11 cellular contexts compared by ENCODE assay signal in genomic region chrX:110944793-110945466, GRCh38.
DNase-seq lines count a peak whose midpoint lies in the region; ATAC-seq and TF ChIP-seq lines count a peak whose summit lies in the region.
"Had no signal": no experiment of that assay in that cellular context is flagged by ENCODE, and none has a peak within 500 bp of the region (broad histone marks: within the 10 kb centered on the region; RNA-seq: fewer than 3 reads in every experiment).

No MANE protein-coding gene starts in this region.

- CTCF ChIA-PET in mammary epithelial cell (lab: Charles Lee; ENCODE audit: low non-redundant PET): interaction anchor here (0.7 kb wide), 1 partner anchor 523 kb away, joined by 3 read pairs; no protein-coding TSS in a partner anchor
- CTCF ChIA-PET in PC-3 (lab: Charles Lee): no interaction called here
- CTCF ChIA-PET in naive thymus-derived CD4-positive, alpha-beta T cell (lab: Charles Lee): no interaction called here

- BruUV-seq in mammary epithelial cell (replicated peaks; lab: Mats Ljungman, UMichigan): no TSS peak
- BruUV-seq in PC-3 (replicated peaks; lab: Mats Ljungman, UMichigan): no TSS peak

- H3K9ac ChIP-seq in mammary epithelial cell (ENCODE audit: insufficient read depth, low read length): no peak overlapping the region
- no peak overlapping the region for H3K9ac ChIP-seq in PC-3 (ENCODE audit: low read length)

- H3K4me3 ChIP-seq in mammary epithelial cell (replicated peaks in 1 of 3; ENCODE audit: insufficient read depth in 1 of 3, low read depth in 2 of 3, low read length in 3 of 3) (peak overlapping the region; percentile 25 to 57 (median 50)), testis (peak overlapping the region; percentile 37 to 64), PC-3 (ENCODE audit: low read length) (no peak overlapping the region)
- H3K4me3 ChIP-seq in naive thymus-derived CD4-positive, alpha-beta T cell (ENCODE audit: low read length): no peak overlapping the region

- peaks cover 23 to 28% (median 26%) of the 10 kb centered on the region in 5 donors for H3K27me3 Mint-ChIP-seq in naive thymus-derived CD4-positive, alpha-beta T cell

- no peaks in the 10 kb centered on the region for H3K4me1 Mint-ChIP-seq in naive thymus-derived CD4-positive, alpha-beta T cell
- H3K4me1 Mint-ChIP-seq: central memory CD8-positive, alpha-beta T cell had no signal

- no peaks in the 10 kb centered on the region for H3K9me2 ChIP-seq in PC-3 (replicated peaks; ENCODE audit: low read length)

- WGBS in mammary epithelial cell (ENCODE audit: low coverage, missing lambda C conversion rate): 28% methylated on average over 7 of the region's 19 CpGs
- 0 to 9% methylated on average over 9 of the region's 19 CpGs for WGBS in testis, 2 donors

- in situ Hi-C loops in mammary epithelial cell (cut with MboI; ENCODE audit: low sequenced_read_pairs in 2 of 2): no loop called here

- H3K27me3 ChIP-seq in mammary epithelial cell (ENCODE audit: insufficient read depth, low read length) (no peaks in the 10 kb centered on the region), testis (no peaks in the 10 kb centered on the region), PC-3 (ENCODE audit: low read length) (peaks cover 14% of the 10 kb centered on the region; the same call in 1 of the 2 replicates)
- H3K27me3 ChIP-seq in naive thymus-derived CD4-positive, alpha-beta T cell (ENCODE audit: control insufficient read depth in 2 of 2, insufficient read depth in 2 of 2, low read length in 2 of 2): no peaks in the 10 kb centered on the region

- peaks cover 0 to 2% (median 0%) of the 10 kb centered on the region in 11 donors for H3K9me3 Mint-ChIP-seq in naive thymus-derived CD4-positive, alpha-beta T cell
- H3K9me3 Mint-ChIP-seq: central memory CD8-positive, alpha-beta T cell had no signal

- H3K4me3 Mint-ChIP-seq in naive thymus-derived CD4-positive, alpha-beta T cell: no peak overlapping the region
- H3K4me3 Mint-ChIP-seq: activated T-cell treated with anti-CD3 and anti-CD28 coated beads, Interleukin-2, amount 50 U/mL, for 72 hours; central memory CD8-positive, alpha-beta T cell had no signal

- no peak for ATAC-seq in PC-3
- no peak for ATAC-seq in naive thymus-derived CD4-positive, alpha-beta T cell
- ATAC-seq: activated T-cell treated with anti-CD3 and anti-CD28 coated beads, Interleukin-2, amount 50 U/mL, for 72 hours had no signal

- H3K4me1 ChIP-seq in mammary epithelial cell (ENCODE audit: insufficient read depth, low read length): peaks cover 13% of the 10 kb centered on the region
- H3K4me1 ChIP-seq in testis: no peaks in the 10 kb centered on the region
- no peaks in the 10 kb centered on the region for H3K4me1 ChIP-seq in PC-3 (ENCODE audit: insufficient read depth, low read length)
- H3K4me1 ChIP-seq in naive thymus-derived CD4-positive, alpha-beta T cell (ENCODE audit: control insufficient read depth in 2 of 2, insufficient read depth in 2 of 2, low read length in 2 of 2): no peaks in the 10 kb centered on the region

- TF ChIP-seq CTCF in mammary epithelial cell (conservative IDR thresholded peaks at IDR 0.05 in 1 of 2, IDR thresholded peaks at IDR 0.05 in 1 of 2; ENCODE audit: extremely low read depth in 1 of 2, insufficient read depth in 1 of 2, low read depth in 1 of 2, low read length in 2 of 2) (no peak), testis (IDR thresholded peaks at IDR 0.05) (no peak), PC-3 (conservative IDR thresholded peaks at IDR 0.05; ENCODE audit: low read depth, low read length) (no peak)

- H3K36me3 ChIP-seq in mammary epithelial cell (ENCODE audit: insufficient read depth, low read length): no peaks in the 10 kb centered on the region
- no peaks in the 10 kb centered on the region for H3K36me3 ChIP-seq in testis (ENCODE audit: low read depth, missing control alignments)
- H3K36me3 ChIP-seq in PC-3 (ENCODE audit: low read depth, low read length): no peaks in the 10 kb centered on the region
- H3K36me3 ChIP-seq in naive thymus-derived CD4-positive, alpha-beta T cell (ENCODE audit: control insufficient read depth in 2 of 3, insufficient read depth in 3 of 3, low read length in 3 of 3): no peaks in the 10 kb centered on the region

- H3K4me2 ChIP-seq in mammary epithelial cell (ENCODE audit: insufficient read depth, low read depth, low read length) (peak overlapping the region; percentile 95), PC-3 (ENCODE audit: low read length) (no peak overlapping the region)

- no peak for TF ChIP-seq POLR2A in testis (IDR thresholded peaks at IDR 0.05)

- POLR2A ChIA-PET in PC-3 (lab: Charles Lee; ENCODE audit: unreplicated experiment): no interaction called here
- POLR2A ChIA-PET in naive thymus-derived CD4-positive, alpha-beta T cell (lab: Charles Lee): no interaction called here

- H2AFZ ChIP-seq in mammary epithelial cell (ENCODE audit: low read depth, low read length) (peak overlapping the region; percentile 77), PC-3 (ENCODE audit: low read length) (no peak overlapping the region)

- H3K9me3 ChIP-seq in mammary epithelial cell (replicated peaks; ENCODE audit: insufficient read depth, low read length): no peaks in the 10 kb centered on the region
- H3K9me3 ChIP-seq in testis: no peaks in the 10 kb centered on the region
- H3K9me3 ChIP-seq in PC-3 (ENCODE audit: low read length): no peaks in the 10 kb centered on the region
- H3K9me3 ChIP-seq in naive thymus-derived CD4-positive, alpha-beta T cell (ENCODE audit: control insufficient read depth in 2 of 3, low read length in 3 of 3): no peaks in the 10 kb centered on the region

- intact Hi-C loops in mammary epithelial cell (cut with micrococcal nuclease): no loop called here
- intact Hi-C loops in testis (cut with DNase I; ENCODE audit: low total_unique reads): no loop called here
- intact Hi-C loops in PC-3 (cut with micrococcal nuclease): no loop called here
- intact Hi-C loops in naive thymus-derived CD4-positive, alpha-beta T cell (cut with micrococcal nuclease): no loop called here

- no peak overlapping the region for H3K27ac Mint-ChIP-seq in naive thymus-derived CD4-positive, alpha-beta T cell
- H3K27ac Mint-ChIP-seq: activated T-cell treated with anti-CD3 and anti-CD28 coated beads, Interleukin-2, amount 50 U/mL, for 72 hours had no signal

- H4K20me1 ChIP-seq in mammary epithelial cell (ENCODE audit: insufficient read depth, low read length) (no peaks in the 10 kb centered on the region), PC-3 (ENCODE audit: low read length) (no peaks in the 10 kb centered on the region)

- dilution Hi-C loops in mammary epithelial cell (cut with HindIII; ENCODE audit: low sequenced_read_pairs): loop anchor here (5.0 kb wide), 1 partner anchor 97 kb away; no protein-coding TSS in a partner anchor

- H3K79me2 ChIP-seq in mammary epithelial cell (ENCODE audit: insufficient read depth, low read length) (no peaks in the 10 kb centered on the region), PC-3 (ENCODE audit: low read length) (no peaks in the 10 kb centered on the region)

- DNase-seq in NCI-H2081 (lab: John Stamatoyannopoulos, UW) (peak; percentile 44 to 51), NCI-H2081 treated with DMSO at 0.1 percent for 48 hours (lab: John Stamatoyannopoulos, UW) (no peak), mammary epithelial cell (peak; percentile 69), islet precursor cell (peak; percentile 91), testis (no peak), PC-3 (no peak)
- DNase-seq in naive thymus-derived CD4-positive, alpha-beta T cell: no peak
- DNase-seq in central memory CD4-positive, alpha-beta T cell: no peak
- DNase-seq: activated T-cell treated with anti-CD3 and anti-CD28 coated beads, Interleukin-2, amount 50 U/mL, for 72 hours; NCI-H1694 treated with DMSO at 0.1 percent for 48 hours had no signal

- no peaks in the 10 kb centered on the region for H3K36me3 Mint-ChIP-seq in naive thymus-derived CD4-positive, alpha-beta T cell

- H3K27ac ChIP-seq in mammary epithelial cell (ENCODE audit: insufficient read depth, low read depth, low read length) (no peak overlapping the region), testis (peak overlapping the region in 1 of 2 donors; percentile 66), PC-3 (ENCODE audit: low read length) (no peak overlapping the region)
- H3K27ac ChIP-seq in naive thymus-derived CD4-positive, alpha-beta T cell (ENCODE audit: low read depth, low read length): no peak overlapping the region

- H3F3A ChIP-seq in PC-3 (ENCODE audit: low read length, unreplicated experiment): no peaks in the 10 kb centered on the region

Comparison
In these comparisons a context has a peak if more than half of its experiments do, and no peak if none do; other contexts are left out.
1. DNase-seq: peak in NCI-H2081 (2 of 2), mammary epithelial cell (single experiment) and islet precursor cell (single experiment); none in NCI-H2081 treated with DMSO at 0.1 percent for 48 hours (single experiment), testis (single experiment), PC-3 (single experiment), naive thymus-derived CD4-positive, alpha-beta T cell (0 of 9) and central memory CD4-positive, alpha-beta T cell (single experiment).
2. H3K4me3 ChIP-seq: peak in mammary epithelial cell (3 of 3) and testis (2 of 2); none in PC-3 (single experiment) and naive thymus-derived CD4-positive, alpha-beta T cell (single experiment).